In genomic region chr17:68435876-68436842, GRCh38 we compare ENCODE assay signal across 1 cellular context.
TF ChIP-seq lines count a peak whose summit lies in the region.

No MANE protein-coding gene starts in this region.

TF ChIP-seq in H1, 55 proteins besides CTCF, POLR2A, EP300 and RAD21 (continued from another document):
- no peak for TF ChIP-seq CHD7 (IDR thresholded peaks at IDR 0.05; ENCODE audit: insufficient replicate concordance, low read length)
- no peak for TF ChIP-seq KDM4A (IDR thresholded peaks at IDR 0.05; ENCODE audit: low read depth, low read length, severe bottlenecking)
- TF ChIP-seq PHF8 (conservative IDR thresholded peaks at IDR 0.05; ENCODE audit: low read depth, low read length): no peak
